ENCODE assay signal across 8 cellular contexts in the genomic region with DNA sequence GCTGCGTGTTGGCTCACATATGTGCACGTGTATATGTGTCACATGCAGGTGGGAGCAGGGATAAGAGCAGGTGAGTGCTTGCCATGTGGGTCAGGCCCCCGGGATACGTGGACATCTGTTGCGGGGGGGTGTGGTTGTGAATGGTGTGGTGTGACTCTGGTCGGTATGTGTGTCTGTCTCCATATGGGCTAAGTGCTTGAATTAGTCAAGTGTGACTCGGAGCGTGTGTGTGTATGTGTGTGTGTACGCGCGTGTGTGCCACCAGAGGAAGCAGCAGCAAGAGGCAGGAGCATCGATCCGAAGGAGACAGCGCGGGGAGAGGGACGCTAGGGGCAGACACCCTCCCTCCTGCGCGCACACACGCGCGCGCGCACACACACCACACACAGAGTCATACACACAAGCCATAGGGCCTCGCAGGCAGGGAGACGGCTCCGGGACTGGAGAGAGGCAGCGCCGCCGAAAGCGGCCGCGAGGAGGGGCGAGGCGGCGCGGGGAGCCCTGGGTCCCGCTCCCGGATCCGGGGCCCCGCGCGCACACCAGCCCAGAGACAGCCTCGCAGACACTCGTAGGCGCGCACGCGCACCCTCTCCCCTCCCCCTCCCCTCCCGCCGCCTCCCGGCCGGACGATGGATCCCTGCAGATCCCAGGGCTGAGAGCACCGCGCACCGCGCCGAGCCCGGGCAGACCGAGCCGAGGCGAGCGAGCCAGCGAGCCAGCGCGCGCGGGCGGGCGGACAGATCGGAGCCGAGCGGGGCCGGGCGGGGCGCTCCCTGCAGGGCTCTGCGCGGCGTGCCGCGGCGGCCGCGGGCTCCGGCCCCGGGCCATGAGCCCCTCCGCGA.
DNase-seq lines count a peak whose midpoint lies in the region; ATAC-seq and TF ChIP-seq lines count a peak whose summit lies in the region.

A gene (plus strand): TSS at position 597 of the 842 bp plus-strand sequence. CDS start 1,171 bp downstream, outside the sequence.

- no peak for TF ChIP-seq CTCF in epithelial cell of esophagus (IDR thresholded peaks at IDR 0.05; ENCODE audit: insufficient read depth, low read depth, low read length, missing control alignments)

- peak within 1 kb of the TSS; percentile 64 for H3K4me3 ChIP-seq in epithelial cell of esophagus (ENCODE audit: low read length)

- no peak for ATAC-seq in GM18907 (IDR thresholded peaks at IDR 0.05; ENCODE audit: unreplicated experiment)

- DNase-seq in NCI-H2196 (lab: John Stamatoyannopoulos, UW; ENCODE audit: unreplicated experiment): peak; percentile 58
- DNase-seq in NCI-H2196 treated with DMSO at 0.1 percent for 48 hours (lab: John Stamatoyannopoulos, UW; ENCODE audit: unreplicated experiment): no peak
- peak; percentile 84 for DNase-seq in NCI-H524 treated with DMSO at 0.1 percent for 48 hours (lab: John Stamatoyannopoulos, UW)
- peak; percentile 78 for DNase-seq in activated CD8-positive, alpha-beta memory T cell treated with anti-CD3 and anti-CD28 coated beads, Interleukin-2, amount 50 U/mL, for 48 hours
- peak; percentile 73 for DNase-seq in epithelial cell of esophagus (ENCODE audit: low read depth)
- peak; percentile 24 for DNase-seq in middle frontal gyrus (ENCODE audit: extremely low spot score, low spot score)
- peak; percentile 38 for DNase-seq in stimulated activated CD8-positive, alpha-beta memory T cell treated with anti-CD3 and anti-CD28 coated beads, Interleukin-4, amount 100 ng/mL, for 24 hours (ENCODE audit: low read depth)
